Comparison of ENCODE assay signal across 1 cellular context in genomic region chr6:27888576-27888975, GRCh38.
TF ChIP-seq lines count a peak whose summit lies in the region.

No MANE protein-coding gene starts in this region.

TF ChIP-seq in SK-N-SH treated with all-trans-retinoic acid at 6 μM for 48 hours, 23 proteins besides CTCF, POLR2A, EP300 and RAD21 (continued from another document):
- TF ChIP-seq CSDC2 (CRISPR knock-in tag; IDR thresholded peaks at IDR 0.05), result no peak
- TF ChIP-seq ISL1 (CRISPR knock-in tag; IDR thresholded peaks at IDR 0.05), result no peak
- TF ChIP-seq CREB5 (CRISPR knock-in tag; IDR thresholded peaks at IDR 0.05; ENCODE audit: low read depth), result no peak
- no peak for TF ChIP-seq BACH2 (CRISPR knock-in tag; IDR thresholded peaks at IDR 0.05; ENCODE audit: borderline replicate concordance)
